ENCODE assay signal across 32 cellular contexts in genomic region chr2:22517141-22517540, GRCh38.
DNase-seq lines count a peak whose midpoint lies in the region; ATAC-seq, FAIRE-seq and TF ChIP-seq lines count a peak whose summit lies in the region.
"Had no signal": no experiment of that assay in that cellular context is flagged by ENCODE, and none has a peak within 500 bp of the region (broad histone marks: within the 10 kb centered on the region; RNA-seq: fewer than 3 reads in every experiment).

No MANE protein-coding gene starts in this region.

- CTCF ChIA-PET in A549 (lab: Yijun Ruan, JAX) (no interaction called here), HEK293 (lab: Yijun Ruan, JAX) (no interaction called here)

- WGBS in A549 (ENCODE audit: missing lambda C conversion rate), result 0% methylated on average over 1 of the region's 1 CpG

- TF ChIP-seq CTCF in A549 (IDR thresholded peaks at IDR 0.05), result no peak
- no peak for TF ChIP-seq CTCF in HEK293 (tag by site-specific recombination; IDR thresholded peaks at IDR 0.05)

- TF ChIP-seq POLR2A in A549 (IDR thresholded peaks at IDR 0.05; ENCODE audit: low read length), result no peak

- no peaks in the 10 kb centered on the region for H3K36me3 ChIP-seq in HEK293 (ENCODE audit: control insufficient read depth in 2 of 2, insufficient read depth in 1 of 2, low read length in 2 of 2)
- H3K36me3 ChIP-seq: BE2C; BLaER1; BLaER1 treated with 17β-estradiol and CSF1 and Interleukin-3, amounts not matched to agents 10 nM and 100 nM had no signal

- no peak overlapping the region for H3K4me2 ChIP-seq in A549
- H3K4me2 ChIP-seq: BLaER1 had no signal

- POLR2A ChIA-PET in A549 (lab: Yijun Ruan, JAX), result no interaction called here
- POLR2A ChIA-PET in HEK293 (lab: Yijun Ruan, JAX), result no interaction called here

- ATAC-seq in A549 (no peak), HG03460 (IDR thresholded peaks at IDR 0.05; ENCODE audit: unreplicated experiment) (no peak), HG03565 (IDR thresholded peaks at IDR 0.05; ENCODE audit: unreplicated experiment) (no peak)
- ATAC-seq: CD8-positive, alpha-beta T cell had no signal

- no peak for TF ChIP-seq EP300 in A549 (IDR thresholded peaks at IDR 0.05)

- H3K4me3 ChIP-seq in A549 (no peak overlapping the region), HEK293 (ENCODE audit: low read depth, low read length) (no peak overlapping the region)
- H3K4me3 ChIP-seq: BLaER1; BLaER1 treated with 17β-estradiol and CSF1 and Interleukin-3, amounts not matched to agents 10 nM and 100 nM had no signal

- H3K4me1 ChIP-seq in A549 (no peaks in the 10 kb centered on the region), HEK293 (ENCODE audit: control insufficient read depth, insufficient read depth, low read length) (no peaks in the 10 kb centered on the region)
- H3K4me1 ChIP-seq: BE2C, BLaER1, Caco-2 had no signal

- DNase-seq in A549 (ENCODE audit: low read depth in 1 of 2, low spot score in 1 of 2) (no peak), frontal cortex (ENCODE audit: low spot score in 2 of 2) (no peak)
- DNase-seq in stimulated activated CD4-positive, alpha-beta T cell treated with anti-CD3 and anti-CD28 coated beads, Interleukin-1b, Interleukin-23, amount 100 ng/mL, for 48 hours, result no peak
- DNase-seq: 8988T; ACHN; AML-193; BE2C; C1 segment of cervical spinal cord; Caco-2; Calu3; CD4-positive, alpha-beta memory T cell; CD4-positive, alpha-beta T cell; CD4-positive, CD25-positive, alpha-beta regulatory T cell; CD8-positive, alpha-beta memory T cell; CD8-positive, alpha-beta T cell; COR-L47; DMS 273 treated with DMSO at 0.1 percent for 48 hours; DMS153; DMS53; DMS79; DMS79 treated with DMSO at 0.1 percent for 48 hours; DND-41; EL had no signal

- H3K27ac ChIP-seq in A549, result no peak overlapping the region
- H3K27ac ChIP-seq in HEK293 (ENCODE audit: extremely low read depth, low read depth, low read length), result no peak overlapping the region
- H3K27ac ChIP-seq: 22Rv1; BLaER1; BLaER1 treated with 17β-estradiol and CSF1 and Interleukin-3, amounts not matched to agents 10 nM and 100 nM; C4-2B had no signal

- FAIRE-seq in A549 (lab: Jason Lieb, UNC), result no peak
- peak; percentile 78 for FAIRE-seq in frontal cortex (lab: Jason Lieb, UNC)
- FAIRE-seq: A204.1, D721Med had no signal

- H3K9me3 ChIP-seq in A549 (no peaks in the 10 kb centered on the region), HEK293 (ENCODE audit: control insufficient read depth, insufficient read depth, low read depth, low read length) (no peaks in the 10 kb centered on the region)
- H3K9me3 ChIP-seq: BE2C; BLaER1; BLaER1 treated with 17β-estradiol and CSF1 and Interleukin-3, amounts not matched to agents 10 nM and 100 nM; Caco-2 had no signal

- TF ChIP-seq RAD21 in A549 (conservative IDR thresholded peaks at IDR 0.05 in 1 of 2, IDR thresholded peaks at IDR 0.05 in 1 of 2), result no peak

TF ChIP-seq in A549, 52 proteins besides CTCF, POLR2A, EP300 and RAD21:
- TF ChIP-seq ZC3H11A (IDR thresholded peaks at IDR 0.05), result peak; percentile 89
- TF ChIP-seq, protein P1, sequence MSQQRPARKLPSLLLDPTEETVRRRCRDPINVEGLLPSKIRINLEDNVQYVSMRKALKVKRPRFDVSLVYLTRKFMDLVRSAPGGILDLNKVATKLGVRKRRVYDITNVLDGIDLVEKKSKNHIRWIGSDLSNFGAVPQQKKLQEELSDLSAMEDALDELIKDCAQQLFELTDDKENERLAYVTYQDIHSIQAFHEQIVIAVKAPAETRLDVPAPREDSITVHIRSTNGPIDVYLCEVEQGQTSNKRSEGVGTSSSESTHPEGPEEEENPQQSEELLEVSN (IDR thresholded peaks at IDR 0.05; ENCODE audit: borderline replicate concordance, low read depth), result no peak
- no peak for TF ChIP-seq TFCP2L1 (CRISPR knock-in tag; IDR thresholded peaks at IDR 0.05)
- no peak for TF ChIP-seq ESRRA (IDR thresholded peaks at IDR 0.05; ENCODE audit: borderline replicate concordance, low read length)
- no peak for TF ChIP-seq HOXB5 (CRISPR knock-in tag; IDR thresholded peaks at IDR 0.05)

TF ChIP-seq in HEK293, 187 proteins besides CTCF, POLR2A, EP300 and RAD21 (continues in another document):
- TF ChIP-seq ZNF701 (tag by site-specific recombination; IDR thresholded peaks at IDR 0.05) (no peak), ZNF624 (tag by site-specific recombination; IDR thresholded peaks at IDR 0.05) (no peak), ZNF24 (tag by site-specific recombination; IDR thresholded peaks at IDR 0.05) (no peak), ZNF558 (tag by site-specific recombination; IDR thresholded peaks at IDR 0.05) (no peak), ZFHX2 (tag by site-specific recombination; conservative IDR thresholded peaks at IDR 0.05) (no peak), ZNF146 (tag by site-specific recombination; IDR thresholded peaks at IDR 0.05) (no peak), ZNF658 (tag by site-specific recombination; IDR thresholded peaks at IDR 0.05) (no peak), GLI4 (tag by site-specific recombination; IDR thresholded peaks at IDR 0.05) (no peak), ZNF529 (tag by site-specific recombination; IDR thresholded peaks at IDR 0.05; ENCODE audit: insufficient replicate concordance) (peak; percentile 12), ZEB2 (tag by site-specific recombination; IDR thresholded peaks at IDR 0.05) (no peak), ZNF394 (tag by site-specific recombination; IDR thresholded peaks at IDR 0.05; ENCODE audit: borderline replicate concordance) (peak; percentile 79; the same call in 1 of the 2 replicates), KLF1 (tag by site-specific recombination; IDR thresholded peaks at IDR 0.05) (no peak), ZNF660 (tag by site-specific recombination; IDR thresholded peaks at IDR 0.05) (no peak), SP7 (tag by site-specific recombination; IDR thresholded peaks at IDR 0.05) (no peak), ZNF510 (tag by site-specific recombination; IDR thresholded peaks at IDR 0.05; ENCODE audit: insufficient replicate concordance) (peak; percentile 48), GFI1B (tag by site-specific recombination; IDR thresholded peaks at IDR 0.05) (no peak), ZNF423 (tag by site-specific recombination; IDR thresholded peaks at IDR 0.05) (no peak), KLF17 (tag by site-specific recombination; IDR thresholded peaks at IDR 0.05) (no peak), ZBTB8A (tag by site-specific recombination; IDR thresholded peaks at IDR 0.05) (peak; percentile 20; the same call in 1 of the 2 replicates), ZNF664 (tag by site-specific recombination; IDR thresholded peaks at IDR 0.05) (0 out of 2 replicates have a peak, but pooled peaks have one; percentile 12), ZNF776 (tag by site-specific recombination; IDR thresholded peaks at IDR 0.05; ENCODE audit: borderline replicate concordance) (no peak), PRDM6 (tag by site-specific recombination; IDR thresholded peaks at IDR 0.05) (no peak), ZNF366 (tag by site-specific recombination; conservative IDR thresholded peaks at IDR 0.05) (no peak), REST (tag by site-specific recombination; IDR thresholded peaks at IDR 0.05) (peak; percentile 63; the same call in 1 of the 2 replicates), ZNF311 (tag by site-specific recombination; IDR thresholded peaks at IDR 0.05; ENCODE audit: borderline replicate concordance) (no peak)

Comparison
In these comparisons a context has a peak if more than half of its experiments do, and no peak if none do; other contexts are left out.
1. Of the 5 proteins assayed by ChIP-seq in both HEK293 and A549: peak only in HEK293: REST; only in A549: none; in both: none; in neither: 4.